Comparison of ENCODE assay signal across 8 cellular contexts in genomic region chr17:16690447-16690846, GRCh38. TPM values are rescaled to one million over a fixed set of nuclear protein-coding genes. Genes with fewer than 3 reads are reported as not detected.
DNase-seq lines count a peak whose midpoint lies in the region; ATAC-seq and TF ChIP-seq lines count a peak whose summit lies in the region.
"Not testable (repeated sequence)": the region's sequence is repeated elsewhere in the genome, so short reads cannot be mapped to it uniquely, and the experiment has no call there.
"Had no signal": no experiment of that assay in that cellular context is flagged by ENCODE, and none has a peak within 500 bp of the region (broad histone marks: within the 10 kb centered on the region; RNA-seq: fewer than 3 reads in every experiment).

No MANE protein-coding gene starts in this region.

- WGBS in right cardiac atrium, result 65% methylated on average over 30 of the region's 30 CpGs

- not testable (repeated sequence) for H3K4me1 Mint-ChIP-seq in activated CD4-positive, alpha-beta memory T cell treated with anti-CD3 and anti-CD28 coated beads, Interleukin-2, amount 10 ng/mL, durations not matched to agents 7 days and 5 days; activated T-helper 17 cell treated with anti-CD3 and anti-CD28 coated beads, Interleukin-2, amount 50 U/mL, for 72 hours; activated naive CD8-positive, alpha-beta T cell (ENCODE audit: low read depth); stimulated activated naive CD8-positive, alpha-beta T cell treated with anti-CD3 and anti-CD28 coated beads, Interleukin-15, Interleukin-2, amounts not matched to agents 100 ng/mL and 50 ng/mL, for 24 hours (ENCODE audit: low read depth)

- not testable (repeated sequence) for H3K36me3 Mint-ChIP-seq in activated CD4-positive, alpha-beta memory T cell treated with anti-CD3 and anti-CD28 coated beads, Interleukin-2, amount 10 ng/mL, durations not matched to agents 7 days and 5 days (ENCODE audit: low read depth); activated T-helper 17 cell treated with anti-CD3 and anti-CD28 coated beads, Interleukin-2, amount 50 U/mL, for 72 hours (ENCODE audit: low read depth); activated naive CD8-positive, alpha-beta T cell; stimulated activated naive CD8-positive, alpha-beta T cell treated with anti-CD3 and anti-CD28 coated beads, Interleukin-15, Interleukin-2, amounts not matched to agents 100 ng/mL and 50 ng/mL, for 24 hours (ENCODE audit: low read depth)

- H3K27ac ChIP-seq in coronary artery; right cardiac atrium (ENCODE audit: low read length): not testable (repeated sequence)

- TF ChIP-seq CTCF in coronary artery (IDR thresholded peaks at IDR 0.05), result not testable (repeated sequence)

- H3K27me3 ChIP-seq in right cardiac atrium (ENCODE audit: control insufficient read depth, insufficient read depth), result not testable (repeated sequence)

- H3K4me1 ChIP-seq in right cardiac atrium (ENCODE audit: control insufficient read depth, insufficient read depth, low read length), result not testable (repeated sequence)

- H3K9me3 ChIP-seq in right cardiac atrium (ENCODE audit: control insufficient read depth, low read length), result not testable (repeated sequence)

- H3K27me3 Mint-ChIP-seq in activated CD4-positive, alpha-beta memory T cell treated with anti-CD3 and anti-CD28 coated beads, Interleukin-2, amount 10 ng/mL, durations not matched to agents 7 days and 5 days; activated T-helper 17 cell treated with anti-CD3 and anti-CD28 coated beads, Interleukin-2, amount 50 U/mL, for 72 hours; activated naive CD8-positive, alpha-beta T cell; stimulated activated naive CD8-positive, alpha-beta T cell treated with anti-CD3 and anti-CD28 coated beads, Interleukin-15, Interleukin-2, amounts not matched to agents 100 ng/mL and 50 ng/mL, for 24 hours: not testable (repeated sequence)

- DNase-seq in activated CD4-positive, alpha-beta memory T cell treated with anti-CD3 and anti-CD28 coated beads, Interleukin-2, amount 10 ng/mL, durations not matched to agents 7 days and 5 days; coronary artery (ENCODE audit: low spot score); right cardiac atrium: not testable (repeated sequence)

- CTCF ChIA-PET in activated CD4-positive, alpha-beta memory T cell treated with anti-CD3 and anti-CD28 coated beads, Interleukin-2, amount 10 ng/mL, durations not matched to agents 7 days and 5 days (lab: Charles Lee), result interaction anchor here (1.0 to 1.8 kb wide), 4 partner anchors 51 to 250 kb away, joined by 3 to 9 read pairs (median 6); no protein-coding TSS in a partner anchor

- not testable (repeated sequence) for H3K9me3 Mint-ChIP-seq in activated CD4-positive, alpha-beta memory T cell treated with anti-CD3 and anti-CD28 coated beads, Interleukin-2, amount 10 ng/mL, durations not matched to agents 7 days and 5 days; activated T-helper 17 cell treated with anti-CD3 and anti-CD28 coated beads, Interleukin-2, amount 50 U/mL, for 72 hours; activated naive CD8-positive, alpha-beta T cell (ENCODE audit: low read depth); stimulated activated naive CD8-positive, alpha-beta T cell treated with anti-CD3 and anti-CD28 coated beads, Interleukin-15, Interleukin-2, amounts not matched to agents 100 ng/mL and 50 ng/mL, for 24 hours

- peak overlapping the region; percentile 10 for H3K27ac Mint-ChIP-seq in activated CD4-positive, alpha-beta memory T cell treated with anti-CD3 and anti-CD28 coated beads, Interleukin-2, amount 10 ng/mL, durations not matched to agents 7 days and 5 days
- not testable (repeated sequence) for H3K27ac Mint-ChIP-seq in activated T-helper 17 cell treated with anti-CD3 and anti-CD28 coated beads, Interleukin-2, amount 50 U/mL, for 72 hours; activated naive CD8-positive, alpha-beta T cell
- H3K27ac Mint-ChIP-seq in stimulated activated naive CD8-positive, alpha-beta T cell treated with anti-CD3 and anti-CD28 coated beads, Interleukin-15, Interleukin-2, amounts not matched to agents 100 ng/mL and 50 ng/mL, for 24 hours, result peak overlapping the region; percentile 86

- not testable (repeated sequence) for H3K4me3 Mint-ChIP-seq in activated CD4-positive, alpha-beta memory T cell treated with anti-CD3 and anti-CD28 coated beads, Interleukin-2, amount 10 ng/mL, durations not matched to agents 7 days and 5 days; activated T-helper 17 cell treated with anti-CD3 and anti-CD28 coated beads, Interleukin-2, amount 50 U/mL, for 72 hours
- H3K4me3 Mint-ChIP-seq in activated naive CD8-positive, alpha-beta T cell, result peak overlapping the region; percentile 49
- peak overlapping the region; percentile 75 for H3K4me3 Mint-ChIP-seq in stimulated activated naive CD8-positive, alpha-beta T cell treated with anti-CD3 and anti-CD28 coated beads, Interleukin-15, Interleukin-2, amounts not matched to agents 100 ng/mL and 50 ng/mL, for 24 hours

- H3K4me3 ChIP-seq in coronary artery, result peak overlapping the region; percentile 30
- H3K4me3 ChIP-seq in right cardiac atrium (ENCODE audit: low read length), result not testable (repeated sequence)

- ATAC-seq in GM21723 (IDR thresholded peaks at IDR 0.05; ENCODE audit: unreplicated experiment) (peak; percentile 16), right cardiac atrium (peak; percentile 36 to 57)
- ATAC-seq in activated T-helper 17 cell treated with anti-CD3 and anti-CD28 coated beads, Interleukin-2, amount 50 U/mL, for 72 hours (replicated peaks), result peak; percentile 29

- POLR2A ChIA-PET in activated CD4-positive, alpha-beta memory T cell treated with anti-CD3 and anti-CD28 coated beads, Interleukin-2, amount 10 ng/mL, durations not matched to agents 7 days and 5 days (lab: Charles Lee), result not testable (repeated sequence)

- intact Hi-C loops in right cardiac atrium (cut with DNase I), result not testable (repeated sequence)

RNA-seq across cellular contexts. Expression of gene CCDC144A, which starts 0.4 kb away (rescaled TPM):
- 1 to 10 TPM; 5.3 to 5.8 TPM for total RNA-seq in activated CD4-positive, alpha-beta memory T cell treated with anti-CD3 and anti-CD28 coated beads, Interleukin-2, amount 10 ng/mL, durations not matched to agents 7 days and 5 days
- total RNA-seq in activated T-helper 17 cell treated with anti-CD3 and anti-CD28 coated beads, Interleukin-2, amount 50 U/mL, for 72 hours, result 10 to 100 TPM in 1 of 2 donors, 1 to 10 TPM in 1; 8.2 to 13.4 TPM
- 1 to 10 TPM; 3.0 to 5.9 (median 5.0) TPM for total RNA-seq in right cardiac atrium
- 1.9 TPM for polyA plus RNA-seq in right cardiac atrium
- polyA plus RNA-seq: IgD-negative memory B cell had no signal

RNA-seq across cellular contexts. Expression of gene ZNF624, which starts 36.8 kb away (rescaled TPM):
- total RNA-seq in activated CD4-positive, alpha-beta memory T cell treated with anti-CD3 and anti-CD28 coated beads, Interleukin-2, amount 10 ng/mL, durations not matched to agents 7 days and 5 days, result 1 to 10 TPM; 4.4 to 5.6 TPM
- total RNA-seq in activated T-helper 17 cell treated with anti-CD3 and anti-CD28 coated beads, Interleukin-2, amount 50 U/mL, for 72 hours, result 1 to 10 TPM; 3.4 to 6.2 TPM
- 1 to 10 TPM; 1.3 to 3.7 (median 1.9) TPM for total RNA-seq in right cardiac atrium
- polyA plus RNA-seq in right cardiac atrium, result 0.97 TPM
